Comparison of ENCODE assay signal across 8 cellular contexts in the genomic region with DNA sequence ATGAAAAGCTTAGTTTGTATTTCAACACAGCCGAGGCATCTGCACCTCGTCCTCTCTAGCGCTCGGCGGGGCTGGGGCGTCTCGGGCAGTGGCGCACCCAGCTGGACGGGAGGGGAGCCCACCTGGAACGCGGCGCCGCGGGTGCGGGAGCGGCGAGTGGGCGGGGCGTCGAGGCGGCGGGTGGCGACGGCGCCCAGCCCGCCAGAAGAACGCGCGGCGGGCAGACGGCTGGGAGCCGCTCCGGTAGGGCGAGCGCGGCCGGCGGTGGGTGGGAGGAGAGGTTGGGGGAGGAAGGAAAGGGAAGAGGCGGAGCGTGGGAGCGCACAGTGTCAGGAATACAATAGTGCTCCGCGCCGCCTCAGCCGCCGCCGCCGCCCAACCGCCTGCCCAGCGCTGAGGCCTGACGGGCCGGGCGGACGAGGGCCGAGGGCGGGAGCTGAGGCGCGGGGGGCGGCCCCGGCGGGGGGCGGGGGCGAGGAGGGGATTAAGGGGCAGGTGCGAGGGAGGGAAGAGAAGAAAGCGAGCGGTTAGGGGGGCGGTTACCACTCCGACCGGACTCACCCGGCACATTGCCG. TPM values are rescaled to one million over a fixed set of nuclear protein-coding genes. Genes with fewer than 3 reads are reported as not detected.
A peak's percentile ranks its signal among the peaks of the same experiment; 100 is the strongest.
DNase-seq lines count a peak whose midpoint lies in the region; ATAC-seq, FAIRE-seq and TF ChIP-seq lines count a peak whose summit lies in the region.

A gene (plus strand): TSS at position 324 of the 575 bp plus-strand sequence. CDS start 72,474 bp downstream, outside the sequence.

- BruUV-seq in GM12878 (replicated peaks; lab: Mats Ljungman, UMichigan), result no TSS peak

- H3K27me3 ChIP-seq in SJSA1 (replicated peaks) (no peaks in the 10 kb centered on the region), GM12878 (replicated peaks in 1 of 2; ENCODE audit: control insufficient read depth in 2 of 2, insufficient read depth in 2 of 2, low read length in 1 of 2) (peaks cover 0 to 1% of the 10 kb centered on the region in 2 experiments; a peak in 2 of 4 replicates), hepatocyte (no peaks in the 10 kb centered on the region), psoas muscle (ENCODE audit: insufficient read depth in 3 of 3, low read length in 2 of 3) (peaks cover 0 to 23% (median 0%) of the 10 kb centered on the region in 3 donors)

- no peaks in the 10 kb centered on the region for H3K36me3 ChIP-seq in SJSA1
- H3K36me3 ChIP-seq in GM12878 (ENCODE audit: control insufficient read depth in 2 of 2, insufficient read depth in 2 of 2, low read length in 1 of 2), result no peaks in the 10 kb centered on the region
- H3K36me3 ChIP-seq in hepatocyte (replicated peaks; ENCODE audit: insufficient read depth, low read depth), result no peaks in the 10 kb centered on the region
- no peaks in the 10 kb centered on the region for H3K36me3 ChIP-seq in psoas muscle (ENCODE audit: insufficient read depth in 1 of 2, low read depth in 1 of 2)

- intact Hi-C loops in GM12878 (cut with micrococcal nuclease; ENCODE audit: unreplicated experiment), result loop anchor here (2.0 kb wide), 1 partner anchor 67 kb away; no protein-coding TSS in a partner anchor
- intact Hi-C loops in psoas muscle (cut with DNase I), result loop anchor here in 1 of 2 donors (5.0 kb wide), 2 partner anchors 75 to 180 kb away; a partner anchor contains a TSS

- in situ Hi-C loops in GM12878 (cut with MboI), result no loop called here

- H3K4me3 ChIP-seq in SJSA1 (peak within 1 kb of the TSS; percentile 84), GM12878 (peak within 1 kb of the TSS; percentile 14; the same call in 1 of the 2 replicates), hepatocyte (peak within 1 kb of the TSS; percentile 87), psoas muscle (peak within 1 kb of the TSS; percentile 70)

- peak within 1 kb of the TSS; percentile 74 for H3K4me2 ChIP-seq in GM12878 (ENCODE audit: control insufficient read depth, insufficient read depth)
- peak within 1 kb of the TSS; percentile 79 for H3K4me2 ChIP-seq in hepatocyte

- H2AFZ ChIP-seq in GM12878 (ENCODE audit: control insufficient read depth, low read depth, low read length), result peak within 1 kb of the TSS; percentile 60
- peak within 1 kb of the TSS; percentile 45 for H2AFZ ChIP-seq in hepatocyte

- H3K9ac ChIP-seq in GM12878 (ENCODE audit: control insufficient read depth, insufficient read depth, low read length), result peak within 1 kb of the TSS; percentile 39; the same call in 1 of the 2 replicates

- no peak for TF ChIP-seq RAD21 in GM12878 (IDR thresholded peaks at IDR 0.05; ENCODE audit: insufficient read depth, low read depth, low read length)

- H3K4me1 ChIP-seq in SJSA1 (replicated peaks), result no peaks in the 10 kb centered on the region
- H3K4me1 ChIP-seq in GM12878 (ENCODE audit: control insufficient read depth, insufficient read depth, low read length), result no peaks in the 10 kb centered on the region
- peaks cover 4% of the 10 kb centered on the region for H3K4me1 ChIP-seq in hepatocyte (ENCODE audit: insufficient read depth)
- H3K4me1 ChIP-seq in psoas muscle, result no peaks in the 10 kb centered on the region

- peak within 1 kb of the TSS; percentile 17; the same call in 1 of the 2 replicates for H3K27ac ChIP-seq in SJSA1
- H3K27ac ChIP-seq in GM12878 (ENCODE audit: control insufficient read depth, insufficient read depth), result no peak within 1 kb of the TSS
- peak within 1 kb of the TSS; percentile 67 for H3K27ac ChIP-seq in hepatocyte
- peak within 1 kb of the TSS; percentile 50 for H3K27ac ChIP-seq in psoas muscle

- FAIRE-seq in GM12878 (lab: Jason Lieb, UNC), result no peak

- no peak for TF ChIP-seq POLR2A in GM12878 (IDR thresholded peaks at IDR 0.05; ENCODE audit: low read depth, low read length)

- H4K20me1 ChIP-seq in GM12878 (ENCODE audit: control insufficient read depth, insufficient read depth) (no peaks in the 10 kb centered on the region), hepatocyte (ENCODE audit: insufficient read depth, poor library complexity, severe bottlenecking) (no peaks in the 10 kb centered on the region)

- no peak for TF ChIP-seq EP300 in GM12878 (IDR thresholded peaks at IDR 0.05; ENCODE audit: borderline replicate concordance in 1 of 2, control insufficient read depth in 1 of 2, low read depth in 2 of 2, low read length in 2 of 2)

- no peaks in the 10 kb centered on the region for H3K9me3 ChIP-seq in SJSA1 (replicated peaks)
- no peaks in the 10 kb centered on the region for H3K9me3 ChIP-seq in GM12878 (replicated peaks; ENCODE audit: control insufficient read depth, insufficient read depth, low read length)
- no peaks in the 10 kb centered on the region for H3K9me3 ChIP-seq in hepatocyte (ENCODE audit: low read depth)
- H3K9me3 ChIP-seq in psoas muscle, result no peaks in the 10 kb centered on the region

- no peaks in the 10 kb centered on the region for H3K9me2 ChIP-seq in hepatocyte (replicated peaks; ENCODE audit: insufficient read depth)

- SMC1A ChIA-PET in GM12878 (lab: Charles Lee; ENCODE audit: uncharacterized antibody, unreplicated experiment), result no interaction called here

- TF ChIP-seq CTCF in GM12878 (IDR thresholded peaks at IDR 0.05 in 2 of 3, conservative IDR thresholded peaks at IDR 0.05 in 1 of 3; ENCODE audit: control insufficient read depth in 2 of 3, extremely low read depth in 1 of 3, insufficient read depth in 1 of 3, low read depth in 3 of 3, low read length in 3 of 3) (peak in 1 of 3 experiments; percentile 3; a peak in 1 of 6 replicates), hepatocyte (IDR thresholded peaks at IDR 0.05; ENCODE audit: poor library complexity) (no peak), psoas muscle (IDR thresholded peaks at IDR 0.05) (no peak)

- ATAC-seq in GM12878 (peak; percentile 59), psoas muscle (peak; percentile 69 to 91 (median 88)), HG03457 (IDR thresholded peaks at IDR 0.05; ENCODE audit: unreplicated experiment) (no peak)

- RAD21 ChIA-PET in GM12878 (lab: Charles Lee; ENCODE audit: unreplicated experiment), result interaction anchor here (1.2 kb wide), 1 partner anchor 66 kb away, joined by 6 read pairs; no protein-coding TSS in a partner anchor

- POLR2A ChIA-PET in GM12878 (lab: Charles Lee), result no interaction called here

- DNase-seq in Ammon's horn (ENCODE audit: low spot score) (peak; percentile 72), GM19238 (ENCODE audit: insufficient read length, low spot score) (peak; percentile 18), MV-4-11 (lab: John Stamatoyannopoulos, UW) (peak; percentile 42), SJSA1 (ENCODE audit: low read depth in 1 of 2, low spot score in 2 of 2) (peak; percentile 55 to 78), GM12878 (ENCODE audit: low read depth, low spot score) (no peak), hepatocyte (ENCODE audit: low spot score) (peak; percentile 83), psoas muscle (peak; percentile 67 to 71)

- 38% methylated on average over 9 of the region's 71 CpGs for WGBS in GM12878 (ENCODE audit: insufficient coverage, insufficient replicate concordance, low lambda C conversion rate, missing lambda C conversion rate)
- WGBS in hepatocyte (ENCODE audit: low lambda C conversion rate, missing lambda C conversion rate), result 45% methylated on average over 16 of the region's 71 CpGs
- 1 to 44% (median 1%) methylated on average over 13 to 60 of the region's 71 CpGs for WGBS in psoas muscle, 3 donors

- no peaks in the 10 kb centered on the region; the same call in 1 of the 2 replicates for H3K79me2 ChIP-seq in GM12878 (ENCODE audit: control insufficient read depth, insufficient read depth, low read length)
- peaks cover 38% of the 10 kb centered on the region for H3K79me2 ChIP-seq in hepatocyte

- CTCF ChIA-PET in GM12878 (lab: Yijun Ruan, JAX), result interaction anchor here (0.7 kb wide), 1 partner anchor 66 kb away, joined by 3 read pairs; no protein-coding TSS in a partner anchor

TF ChIP-seq in GM12878, 131 proteins besides CTCF, POLR2A, EP300 and RAD21 (continues in another document):
- TF ChIP-seq ZBED1 (IDR thresholded peaks at IDR 0.05; ENCODE audit: borderline replicate concordance) (no peak), BCL11A (IDR thresholded peaks at IDR 0.05; ENCODE audit: low read depth, low read length) (no peak), IRF4 (IDR thresholded peaks at IDR 0.05; ENCODE audit: low read depth, low read length) (no peak), LARP7 (IDR thresholded peaks at IDR 0.05) (peak; percentile 58; the same call in 1 of the 2 replicates), BRCA1 (IDR thresholded peaks at IDR 0.05; ENCODE audit: low read depth, low read length) (no peak), TCF3 (IDR thresholded peaks at IDR 0.05; ENCODE audit: borderline replicate concordance, insufficient read depth, low read depth, low read length) (no peak), ZNF217 (IDR thresholded peaks at IDR 0.05) (0 out of 2 replicates have a peak, but pooled peaks have one; percentile 24), MXI1 (IDR thresholded peaks at IDR 0.05; ENCODE audit: low read depth, low read length) (no peak)

RNA-seq across cellular contexts. Expression of the gene that starts here (rescaled TPM):
- 5.0 and 8.8 TPM in 2 replicates for total RNA-seq in SJSA1 (2014; rRNA removed; shearing (Covaris generic))
- total RNA-seq in GM12878 (2013; cell fraction: nucleolus; rRNA removed), result 8.0 and 9.6 TPM in 2 replicates
- total RNA-seq in GM12878 (2014; rRNA removed), result 0.51 and 0.54 TPM in 2 replicates
- 0.51 and 0.63 TPM in 2 replicates for total RNA-seq in GM12878 (2014; rRNA removed; fragmentation: Illumina TruSeq; extraction: Trizol)
- total RNA-seq in GM12878 (2021), result 0.80 and 0.88 TPM in 2 replicates
- 1.4 TPM for polyA plus RNA-seq in GM12878 (2011; ENCODE audit: low read depth)
- polyA plus RNA-seq in GM12878 (2011; rRNA removed), result 12.9 and 13.0 TPM in 2 replicates
- 5.9 TPM in 2 replicates for polyA plus RNA-seq in GM12878 (2011; cell fraction: cytosol; rRNA removed)
- polyA plus RNA-seq in GM12878 (2011; cell fraction: nucleus; rRNA removed), result 8.1 and 9.8 TPM in 2 replicates
- polyA plus RNA-seq in GM12878 (2012), result 2.4 and 3.5 TPM in 2 replicates
- polyA plus RNA-seq in GM12878 (2014; fragmentation: Illumina TruSeq; extraction: Trizol), result 0.75 and 0.82 TPM in 2 replicates
- under 1 TPM; 0.06 to 0.13 TPM for polyA plus RNA-seq in GM12878 (2014; fragmentation: Nextera tagmentation; extraction: Ambion mirVana)
- 0.32 and 0.39 TPM in 2 replicates for polyA plus RNA-seq in GM12878 (2014; rRNA removed)
- under 1 TPM; 0.67 to 0.78 TPM for polyA plus RNA-seq in GM12878 (2016; fragmentation: Nextera tagmentation; extraction: Ambion mirVana)
- polyA minus RNA-seq in GM12878 (2011; rRNA and poly(A)+ RNA removed), result 9.3 and 12.7 TPM in 2 replicates
- 3.9 and 4.8 TPM in 2 replicates for polyA minus RNA-seq in GM12878 (2011; cell fraction: cytosol; rRNA and poly(A)+ RNA removed)
- polyA minus RNA-seq in GM12878 (2011; cell fraction: nucleus; rRNA and poly(A)+ RNA removed), result 3.1 and 4.9 TPM in 2 replicates
- total RNA-seq in hepatocyte, result 17.3 and 18.6 TPM in 2 replicates
- 5.9 and 6.4 TPM in 2 replicates for polyA plus RNA-seq in hepatocyte
- total RNA-seq in psoas muscle, result 1 to 10 TPM; 1.3 to 2.8 (median 2.3) TPM
- polyA plus RNA-seq in psoas muscle, result 1 to 10 TPM; 1.2 to 1.8 (median 1.6) TPM

Comparison
In these comparisons a context has a peak if more than half of its experiments do, and no peak if none do; other contexts are left out.
1. H3K4me3 ChIP-seq: peak in every context shown above with its lines; median percentile 87 in hepatocyte; 84 in SJSA1; 70 in psoas muscle; 14 in GM12878.